Comparison of ENCODE assay signal across 8 cellular contexts in the genomic region with DNA sequence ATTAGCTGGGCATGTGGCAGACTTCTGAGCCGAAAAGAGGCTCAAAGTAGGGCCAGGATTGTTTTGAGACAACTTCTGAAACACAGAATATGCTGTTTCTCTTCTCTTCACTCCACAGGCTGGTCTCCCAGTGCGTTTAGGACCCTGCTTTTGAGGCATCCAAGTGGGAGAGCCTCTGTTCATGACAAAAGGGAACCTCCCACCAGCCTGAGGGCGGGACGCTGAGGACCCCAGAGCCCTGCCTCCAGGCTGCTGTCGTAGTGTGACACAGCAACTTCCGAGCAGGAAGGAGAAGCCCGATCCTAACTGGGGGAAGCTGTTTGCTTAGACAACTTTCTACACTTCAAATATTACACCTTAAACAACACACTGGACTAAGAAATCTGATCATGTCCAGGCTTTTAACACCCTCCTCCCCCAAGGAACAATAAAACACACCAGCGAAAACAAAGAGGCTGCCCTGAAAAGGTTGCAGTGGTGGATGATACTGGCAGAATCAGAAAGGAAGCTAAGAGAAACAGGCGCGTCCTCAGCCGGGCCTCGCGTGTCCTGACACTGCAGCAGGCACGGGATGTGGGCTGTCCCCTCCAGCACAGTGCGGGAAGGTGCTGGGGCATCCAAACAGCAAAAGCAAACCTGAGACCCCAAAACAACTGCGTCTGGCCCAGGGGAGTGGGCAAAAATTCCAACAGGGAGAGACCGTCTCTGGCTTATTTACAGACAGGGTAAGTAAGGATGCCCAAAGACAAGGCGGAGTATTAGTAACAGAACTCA. TPM values are rescaled to one million over a fixed set of nuclear protein-coding genes. Genes with fewer than 3 reads are reported as not detected.
A peak's percentile ranks its signal among the peaks of the same experiment; 100 is the strongest.
DNase-seq lines count a peak whose midpoint lies in the region; ATAC-seq, FAIRE-seq and TF ChIP-seq lines count a peak whose summit lies in the region.

No MANE protein-coding gene starts in this region.

- no peak for TF ChIP-seq CTCF in OCI-LY7 (conservative IDR thresholded peaks at IDR 0.05; ENCODE audit: low read length)
- TF ChIP-seq CTCF in cardiac muscle cell (IDR thresholded peaks at IDR 0.05; ENCODE audit: low read depth, low read length), result no peak
- no peak for TF ChIP-seq CTCF in pancreas (IDR thresholded peaks at IDR 0.05)

- peak overlapping the region; percentile 41 to 97 (median 86) for H3K27ac Mint-ChIP-seq in CD8-positive, alpha-beta memory T cell
- peak overlapping the region; percentile 87 for H3K27ac Mint-ChIP-seq in activated naive CD8-positive, alpha-beta T cell treated with anti-CD3 and anti-CD28 coated beads, Interleukin-2, amount 10 ng/mL, durations not matched to agents 7 days and 5 days

- no peak for FAIRE-seq in pancreas (lab: Jason Lieb, UNC)

- peaks cover 68 to 97% (median 88%) of the 10 kb centered on the region in 3 donors for H3K4me1 Mint-ChIP-seq in CD8-positive, alpha-beta memory T cell
- H3K4me1 Mint-ChIP-seq in activated naive CD8-positive, alpha-beta T cell treated with anti-CD3 and anti-CD28 coated beads, Interleukin-2, amount 10 ng/mL, durations not matched to agents 7 days and 5 days, result peaks cover 78% of the 10 kb centered on the region

- peak overlapping the region; percentile 63 for H3K4me3 ChIP-seq in CD8-positive, alpha-beta memory T cell (ENCODE audit: low read length)
- H3K4me3 ChIP-seq in OCI-LY7 (ENCODE audit: low read depth, low read length, poor library complexity, severe bottlenecking), result peak overlapping the region; percentile 67
- peak overlapping the region; percentile 40 for H3K4me3 ChIP-seq in cardiac muscle cell
- peak overlapping the region in 2 of 4 donors; percentile 23 to 27 for H3K4me3 ChIP-seq in pancreas

- peaks cover 68% of the 10 kb centered on the region for H4K20me1 ChIP-seq in OCI-LY7 (ENCODE audit: insufficient read depth, low read length)

- peak overlapping the region; percentile 80 to 94 (median 89) for H3K4me3 Mint-ChIP-seq in CD8-positive, alpha-beta memory T cell
- peak overlapping the region; percentile 85 for H3K4me3 Mint-ChIP-seq in activated naive CD8-positive, alpha-beta T cell treated with anti-CD3 and anti-CD28 coated beads, Interleukin-2, amount 10 ng/mL, durations not matched to agents 7 days and 5 days

- peak in 4 of 5 donors; percentile 24 to 71 (median 59) for DNase-seq in CD8-positive, alpha-beta memory T cell
- DNase-seq in OCI-LY7 (ENCODE audit: low spot score) (peak; percentile 79), cardiac muscle cell (ENCODE audit: low read depth in 1 of 2, low spot score in 1 of 2) (peak; percentile 84 to 87), pancreas (peak in 5 of 6 donors; percentile 38 to 69 (median 45)), NCI-H1048 (lab: John Stamatoyannopoulos, UW) (no peak)
- DNase-seq in activated naive CD8-positive, alpha-beta T cell treated with anti-CD3 and anti-CD28 coated beads, Interleukin-2, amount 10 ng/mL, durations not matched to agents 7 days and 5 days, result peak; percentile 69

- no peaks in the 10 kb centered on the region for H3K9me2 ChIP-seq in OCI-LY7 (ENCODE audit: insufficient read depth, low read length)

- peaks cover 0 to 5% (median 2%) of the 10 kb centered on the region in 3 donors for H3K36me3 Mint-ChIP-seq in CD8-positive, alpha-beta memory T cell
- H3K36me3 Mint-ChIP-seq in activated naive CD8-positive, alpha-beta T cell treated with anti-CD3 and anti-CD28 coated beads, Interleukin-2, amount 10 ng/mL, durations not matched to agents 7 days and 5 days, result peaks cover 7% of the 10 kb centered on the region

- WGBS in pancreas, 2 donors, result 15 to 16% methylated on average over 18 of the region's 18 CpGs

- H3K36me3 ChIP-seq in CD8-positive, alpha-beta memory T cell (ENCODE audit: insufficient read depth, low read length), result no peaks in the 10 kb centered on the region
- H3K36me3 ChIP-seq in OCI-LY7 (ENCODE audit: insufficient read depth, low read length) (peaks cover 20% of the 10 kb centered on the region; the same call in 1 of the 2 replicates), cardiac muscle cell (no peaks in the 10 kb centered on the region), pancreas (no peaks in the 10 kb centered on the region)

- peak overlapping the region; percentile 13; the same call in 1 of the 2 replicates for H2AFZ ChIP-seq in OCI-LY7 (ENCODE audit: low read length)

- CTCF ChIA-PET in CD8-positive, alpha-beta memory T cell (lab: Charles Lee), result interaction anchor here (1.0 to 5.3 kb wide), 14 partner anchors 9 to 228 kb away, joined by 3 to 49 read pairs (median 9); partner anchors contain the start of genes AFTPH and SERTAD2
- CTCF ChIA-PET in OCI-LY7 (lab: Charles Lee; ENCODE audit: unreplicated experiment), result interaction anchor here (0.7 to 2.5 kb wide), 4 partner anchors 9 to 277 kb away, joined by 3 to 8 read pairs (median 3); partner anchors contain the start of genes AFTPH and SERTAD2

- H3K4me1 ChIP-seq in CD8-positive, alpha-beta memory T cell (ENCODE audit: insufficient read depth, low read length), result peaks cover 76% of the 10 kb centered on the region
- H3K4me1 ChIP-seq in OCI-LY7 (ENCODE audit: insufficient read depth, low read length, poor library complexity, severe bottlenecking), result peaks cover 100% of the 10 kb centered on the region
- H3K4me1 ChIP-seq in cardiac muscle cell (ENCODE audit: low read depth), result peaks cover 64% of the 10 kb centered on the region
- peaks cover 16 to 53% (median 38%) of the 10 kb centered on the region in 3 donors for H3K4me1 ChIP-seq in pancreas

- BruUV-seq in OCI-LY7 (replicated peaks; lab: Mats Ljungman, UMichigan), result TSS peak; percentile 71

- H3K79me2 ChIP-seq in OCI-LY7 (ENCODE audit: insufficient read depth, low read depth, low read length), result peaks cover 100% of the 10 kb centered on the region

- peak overlapping the region; percentile 81 for H3K27ac ChIP-seq in CD8-positive, alpha-beta memory T cell (ENCODE audit: low read depth, low read length)
- peak overlapping the region; percentile 88 for H3K27ac ChIP-seq in OCI-LY7 (ENCODE audit: low read depth, low read length, poor library complexity, severe bottlenecking)
- H3K27ac ChIP-seq in cardiac muscle cell, result peak overlapping the region; percentile 91
- peak overlapping the region; percentile 36 to 88 (median 75) for H3K27ac ChIP-seq in pancreas

- peak; percentile 39 for ATAC-seq in GM19328 (IDR thresholded peaks at IDR 0.05; ENCODE audit: unreplicated experiment)
- peak; percentile 61 for ATAC-seq in HG03432 (IDR thresholded peaks at IDR 0.05; ENCODE audit: unreplicated experiment)
- ATAC-seq in activated naive CD8-positive, alpha-beta T cell treated with anti-CD3 and anti-CD28 coated beads, Interleukin-2, amount 10 ng/mL, durations not matched to agents 7 days and 5 days (ENCODE audit: low read depth), result peak; percentile 87
- ATAC-seq in pancreas, result peak; percentile 37 to 84 (median 66)

- no peaks in the 10 kb centered on the region for H3K27me3 ChIP-seq in CD8-positive, alpha-beta memory T cell (ENCODE audit: insufficient read depth, low read length, poor library complexity, severe bottlenecking)
- H3K27me3 ChIP-seq in cardiac muscle cell, result no peaks in the 10 kb centered on the region
- no peaks in the 10 kb centered on the region for H3K27me3 ChIP-seq in pancreas

- POLR2A ChIA-PET in CD8-positive, alpha-beta memory T cell (lab: Charles Lee), result interaction anchor here (0.6 to 4.4 kb wide), 8 partner anchors 8 to 129 kb away, joined by 3 to 37 read pairs (median 4); partner anchors contain the start of gene SERTAD2
- POLR2A ChIA-PET in OCI-LY7 (lab: Charles Lee), result interaction anchor here (0.7 to 7.3 kb wide), 14 partner anchors 9 to 217 kb away, joined by 3 to 109 read pairs (median 6); partner anchors contain the start of gene SERTAD2
- POLR2A ChIA-PET in activated naive CD8-positive, alpha-beta T cell treated with anti-CD3 and anti-CD28 coated beads, Interleukin-2, amount 10 ng/mL, durations not matched to agents 7 days and 5 days (lab: Charles Lee), result interaction anchor here (0.6 to 3.9 kb wide), 9 partner anchors 9 to 218 kb away, joined by 3 to 44 read pairs (median 4); partner anchors contain the start of genes AFTPH and SERTAD2

- no peaks in the 10 kb centered on the region for H3K9me3 ChIP-seq in CD8-positive, alpha-beta memory T cell (ENCODE audit: low read length)
- H3K9me3 ChIP-seq in OCI-LY7 (ENCODE audit: low read length) (no peaks in the 10 kb centered on the region), cardiac muscle cell (ENCODE audit: low read depth) (no peaks in the 10 kb centered on the region), pancreas (no peaks in the 10 kb centered on the region)

- peak overlapping the region; percentile 96 for H3K4me2 ChIP-seq in OCI-LY7 (ENCODE audit: low read length)

- intact Hi-C loops in OCI-LY7 (cut with micrococcal nuclease; ENCODE audit: unreplicated experiment), result loop anchor here (1.0 to 5.0 kb wide), 3 partner anchors 59 to 388 kb away; partner anchors contain the start of gene AFTPH
- intact Hi-C loops in pancreas (cut with DNase I), result loop anchor here in 1 of 3 donors (5.0 to 10.0 kb wide), 2 partner anchors 190 to 223 kb away; no protein-coding TSS in a partner anchor

- H3K9me3 Mint-ChIP-seq in CD8-positive, alpha-beta memory T cell, result no peaks in the 10 kb centered on the region
- H3K9me3 Mint-ChIP-seq in activated naive CD8-positive, alpha-beta T cell treated with anti-CD3 and anti-CD28 coated beads, Interleukin-2, amount 10 ng/mL, durations not matched to agents 7 days and 5 days, result no peaks in the 10 kb centered on the region

- H3K27me3 Mint-ChIP-seq in CD8-positive, alpha-beta memory T cell, result peaks cover 0 to 2% of the 10 kb centered on the region in 2 donors
- H3K27me3 Mint-ChIP-seq in activated naive CD8-positive, alpha-beta T cell treated with anti-CD3 and anti-CD28 coated beads, Interleukin-2, amount 10 ng/mL, durations not matched to agents 7 days and 5 days, result no peaks in the 10 kb centered on the region

RNA-seq across cellular contexts. Expression of gene SERTAD2, which starts 9.3 kb away (rescaled TPM):
- 10 to 100 TPM; 20.6 to 21.4 TPM for total RNA-seq in CD8-positive, alpha-beta memory T cell
- polyA plus RNA-seq in CD8-positive, alpha-beta memory T cell, result 6.3 TPM
- 10.7 and 11.5 TPM in 2 replicates for total RNA-seq in OCI-LY7 (2014; rRNA removed; shearing (Covaris generic))
- total RNA-seq in OCI-LY7 (2022) (53.2 and 54.5 TPM in 2 replicates), cardiac muscle cell (14.0 and 21.2 TPM in 2 replicates), pancreas (1 to 10 TPM; 3.1 to 9.4 (median 4.7) TPM)
- 10 to 100 TPM; 27.0 to 27.7 TPM for total RNA-seq in activated naive CD8-positive, alpha-beta T cell treated with anti-CD3 and anti-CD28 coated beads, Interleukin-2, amount 10 ng/mL, durations not matched to agents 7 days and 5 days
- polyA plus RNA-seq in cardiac muscle cell (12.0 and 19.4 TPM in 2 replicates), pancreas (1 to 10 TPM; 2.2 to 3.2 TPM)
